ENCODE assay signal across 17 cellular contexts in the genomic region with DNA sequence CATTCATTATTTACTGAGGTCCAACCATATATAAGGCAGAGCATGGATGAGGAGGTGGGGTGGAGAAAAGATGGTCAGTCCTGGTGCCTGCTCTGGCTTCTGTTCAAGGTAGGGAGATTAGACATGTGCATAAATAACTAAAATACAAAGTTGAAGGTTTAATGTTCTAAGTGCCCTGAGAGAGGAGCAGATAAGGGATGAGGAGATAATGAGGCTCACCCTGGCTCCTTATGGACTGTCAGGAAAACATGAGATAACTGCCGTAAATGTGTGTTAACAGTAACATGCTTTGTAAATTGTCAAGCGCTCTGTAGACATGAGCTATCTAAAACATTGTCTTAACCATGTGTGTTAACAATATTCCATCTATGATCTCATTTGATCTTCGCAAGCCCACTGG.
DNase-seq lines count a peak whose midpoint lies in the region; ATAC-seq and TF ChIP-seq lines count a peak whose summit lies in the region.
"Had no signal": no experiment of that assay in that cellular context is flagged by ENCODE, and none has a peak within 500 bp of the region (broad histone marks: within the 10 kb centered on the region; RNA-seq: fewer than 3 reads in every experiment).

No MANE protein-coding gene starts in this region.

- no peaks in the 10 kb centered on the region for H3F3A ChIP-seq in neural cell (ENCODE audit: insufficient read depth, low read length, poor library complexity, severe bottlenecking)

- H3K4me1 ChIP-seq in IMR-90 (ENCODE audit: control insufficient read depth, insufficient read depth, low read length) (peaks cover 11% of the 10 kb centered on the region), psoas muscle (peaks cover 9% of the 10 kb centered on the region)
- no peaks in the 10 kb centered on the region for H3K4me1 ChIP-seq in CD8-positive, alpha-beta T cell (ENCODE audit: insufficient read depth, low read length)

- no peaks in the 10 kb centered on the region for H3K9me3 ChIP-seq in IMR-90 (ENCODE audit: control insufficient read depth, insufficient read depth, low read length)
- H3K9me3 ChIP-seq in neural cell (ENCODE audit: low read length): no peaks in the 10 kb centered on the region
- no peaks in the 10 kb centered on the region for H3K9me3 ChIP-seq in CD8-positive, alpha-beta T cell (ENCODE audit: low read length)
- no peaks in the 10 kb centered on the region for H3K9me3 ChIP-seq in psoas muscle

- no peaks in the 10 kb centered on the region for H4K20me1 ChIP-seq in IMR-90 (ENCODE audit: insufficient read depth, low read length)
- H4K20me1 ChIP-seq in neural cell (ENCODE audit: insufficient read depth): no peaks in the 10 kb centered on the region

- no peaks in the 10 kb centered on the region for H3K79me1 ChIP-seq in IMR-90 (ENCODE audit: low read depth in 1 of 2, low read length in 2 of 2)

- H3K79me2 ChIP-seq in neural cell (replicated peaks; ENCODE audit: insufficient read depth, low read length): no peaks in the 10 kb centered on the region

- H3K18ac ChIP-seq in IMR-90 (ENCODE audit: low read depth, low read length): peak overlapping the region; percentile 28

- no peak overlapping the region for H3K27ac Mint-ChIP-seq in CD8-positive, alpha-beta T cell
- H3K27ac Mint-ChIP-seq in CD14-positive monocyte: no peak overlapping the region
- H3K27ac Mint-ChIP-seq: CD4-positive, CD25-positive, alpha-beta regulatory T cell; CD8-positive, alpha-beta memory T cell had no signal

- ATAC-seq in IMR-90 (ENCODE audit: low read depth) (no peak), psoas muscle (no peak)
- no peak for ATAC-seq in CD8-positive, alpha-beta T cell
- ATAC-seq: GM12878 had no signal

- H2AK5ac ChIP-seq in IMR-90 (ENCODE audit: low read depth, low read length): no peak overlapping the region; the same call in 1 of the 2 replicates

- no peak for TF ChIP-seq EP300 in neural cell (conservative IDR thresholded peaks at IDR 0.05; ENCODE audit: poor library complexity, severe bottlenecking)

- in situ Hi-C loops in IMR-90 (cut with MboI; ENCODE audit: low sequenced_read_pairs): no loop called here

- no peaks in the 10 kb centered on the region for H3K36me3 Mint-ChIP-seq in CD8-positive, alpha-beta T cell
- H3K36me3 Mint-ChIP-seq in CD14-positive monocyte: no peaks in the 10 kb centered on the region
- H3K36me3 Mint-ChIP-seq: CD4-positive, CD25-positive, alpha-beta regulatory T cell; CD8-positive, alpha-beta memory T cell had no signal

- H4K8ac ChIP-seq in IMR-90 (ENCODE audit: low read depth in 2 of 2, low read length in 2 of 2): no peak overlapping the region

- no peaks in the 10 kb centered on the region for H3K27me3 ChIP-seq in IMR-90 (ENCODE audit: control insufficient read depth, insufficient read depth, low read length)
- no peaks in the 10 kb centered on the region for H3K27me3 ChIP-seq in neural cell (ENCODE audit: insufficient read depth, low read depth, low read length)
- H3K27me3 ChIP-seq in CD8-positive, alpha-beta T cell (ENCODE audit: insufficient read depth, low read length): no peaks in the 10 kb centered on the region
- no peaks in the 10 kb centered on the region for H3K27me3 ChIP-seq in psoas muscle (ENCODE audit: insufficient read depth in 3 of 3, low read length in 2 of 3)

- peaks cover 18% of the 10 kb centered on the region for H3K27me3 Mint-ChIP-seq in CD8-positive, alpha-beta T cell (ENCODE audit: low read depth)
- H3K27me3 Mint-ChIP-seq in CD14-positive monocyte (ENCODE audit: low read depth in 3 of 3): peaks cover 0 to 3% (median 2%) of the 10 kb centered on the region in 3 donors

- no peak overlapping the region for H4K5ac ChIP-seq in IMR-90 (ENCODE audit: low read depth, low read length)

- no peak overlapping the region for H3K23ac ChIP-seq in IMR-90 (ENCODE audit: low read depth, low read length)

- H3K14ac ChIP-seq in IMR-90 (replicated peaks; ENCODE audit: low read depth, low read length): peak overlapping the region; percentile 46; the same call in 1 of the 2 replicates

- POLR2A ChIA-PET in IMR-90 (lab: Charles Lee; ENCODE audit: unreplicated experiment): no interaction called here
- POLR2A ChIA-PET in CD8-positive, alpha-beta T cell (lab: Charles Lee): no interaction called here

- H3K9ac ChIP-seq in IMR-90 (ENCODE audit: low read depth, low read length) (no peak overlapping the region), neural cell (ENCODE audit: low read length) (no peak overlapping the region)
- H3K9ac ChIP-seq: GM23248 had no signal

- H3K56ac ChIP-seq in IMR-90 (ENCODE audit: extremely low read depth, insufficient read depth, low read length): no peak overlapping the region

- no peak overlapping the region for H3K4ac ChIP-seq in IMR-90 (ENCODE audit: low read depth, low read length)

- H2AK9ac ChIP-seq in IMR-90 (replicated peaks; ENCODE audit: low read depth, low read length, poor library complexity): no peak overlapping the region

- no peaks in the 10 kb centered on the region for H3K9me2 ChIP-seq in neural cell (ENCODE audit: insufficient read depth, low read length)

- no peaks in the 10 kb centered on the region for H3K4me1 Mint-ChIP-seq in CD8-positive, alpha-beta T cell (ENCODE audit: low read depth)
- H3K4me1 Mint-ChIP-seq in CD14-positive monocyte: no peaks in the 10 kb centered on the region
- H3K4me1 Mint-ChIP-seq: CD4-positive, CD25-positive, alpha-beta regulatory T cell; CD8-positive, alpha-beta memory T cell had no signal

- CTCF ChIA-PET in IMR-90 (lab: Yijun Ruan, JAX): interaction anchor here (1.4 kb wide), 1 partner anchor 21 kb away, joined by 3 read pairs; no protein-coding TSS in a partner anchor
- CTCF ChIA-PET in CD8-positive, alpha-beta T cell (lab: Charles Lee): no interaction called here

- H3K36me3 ChIP-seq in IMR-90 (ENCODE audit: control insufficient read depth, insufficient read depth, low read length): no peaks in the 10 kb centered on the region
- H3K36me3 ChIP-seq in neural cell (ENCODE audit: insufficient read depth, low read length): no peaks in the 10 kb centered on the region
- no peaks in the 10 kb centered on the region for H3K36me3 ChIP-seq in CD8-positive, alpha-beta T cell (ENCODE audit: insufficient read depth, low read length)
- no peaks in the 10 kb centered on the region for H3K36me3 ChIP-seq in psoas muscle (ENCODE audit: insufficient read depth in 1 of 2, low read depth in 1 of 2)

- H2AFZ ChIP-seq in IMR-90 (replicated peaks; ENCODE audit: low read length, poor library complexity) (no peak overlapping the region), neural cell (ENCODE audit: low read depth, low read length) (no peak overlapping the region)
- H2AFZ ChIP-seq: GM23248 had no signal

- H3K4me3 Mint-ChIP-seq in CD8-positive, alpha-beta T cell: no peak overlapping the region
- H3K4me3 Mint-ChIP-seq in CD14-positive monocyte: no peak overlapping the region
- H3K4me3 Mint-ChIP-seq: CD4-positive, CD25-positive, alpha-beta regulatory T cell; CD8-positive, alpha-beta memory T cell had no signal

- WGBS in IMR-90 (ENCODE audit: extremely low coverage in 2 of 2, insufficient read length in 1 of 2), 2 experiments: no CpG with 5 or more reads among the region's 3 CpGs
- 92 to 95% (median 94%) methylated on average over 3 of the region's 3 CpGs for WGBS in psoas muscle, 3 donors

- dilution Hi-C loops in IMR-90 (cut with HindIII; ENCODE audit: low sequenced_read_pairs, unreplicated experiment): no loop called here

- no peak overlapping the region for H3K27ac ChIP-seq in IMR-90 (ENCODE audit: insufficient read depth, low read length)
- H3K27ac ChIP-seq in neural cell (ENCODE audit: low read length): no peak overlapping the region
- no peak overlapping the region for H3K27ac ChIP-seq in CD8-positive, alpha-beta T cell (ENCODE audit: low read depth, low read length)
- H3K27ac ChIP-seq in psoas muscle: no peak overlapping the region
- H3K27ac ChIP-seq: GM23248 had no signal

- intact Hi-C loops in IMR-90 (cut with micrococcal nuclease): no loop called here
- intact Hi-C loops in CD8-positive, alpha-beta T cell (cut with DNase I, micrococcal nuclease): no loop called here
- intact Hi-C loops in psoas muscle (cut with DNase I): no loop called here
- intact Hi-C loops in CD14-positive monocyte (cut with micrococcal nuclease): no loop called here

- BruUV-seq in IMR-90 (replicated peaks; lab: Mats Ljungman, UMichigan): no TSS peak

- H2BK5ac ChIP-seq in IMR-90 (ENCODE audit: low read depth, low read length, poor library complexity, severe bottlenecking): no peak overlapping the region

- H3K4me3 ChIP-seq in IMR-90 (ENCODE audit: insufficient read depth, low read depth, low read length) (no peak overlapping the region), neural cell (ENCODE audit: low read length) (no peak overlapping the region), psoas muscle (no peak overlapping the region)
- H3K4me3 ChIP-seq in CD8-positive, alpha-beta T cell (ENCODE audit: low read depth, low read length): no peak overlapping the region
- H3K4me3 ChIP-seq: GM12878, GM23248 had no signal

- 0 out of 2 replicates have a peak overlapping the region, but pooled peaks have one; percentile 28 for H4K91ac ChIP-seq in IMR-90 (ENCODE audit: insufficient read depth, low read depth, low read length)

- peak overlapping the region; percentile 4; the same call in 1 of the 2 replicates for H2BK20ac ChIP-seq in IMR-90 (ENCODE audit: low read depth, low read length)

- H2BK15ac ChIP-seq in IMR-90 (ENCODE audit: low read depth, low read length): peak overlapping the region; percentile 44; the same call in 1 of the 3 replicates

- no peaks in the 10 kb centered on the region for H3K9me3 Mint-ChIP-seq in CD8-positive, alpha-beta T cell
- peaks cover 0 to 1% (median 0%) of the 10 kb centered on the region in 7 donors for H3K9me3 Mint-ChIP-seq in CD14-positive monocyte

- TF ChIP-seq POLR2A in IMR-90 (IDR thresholded peaks at IDR 0.05; ENCODE audit: low read depth, low read length): no peak

- TF ChIP-seq RAD21 in IMR-90 (IDR thresholded peaks at IDR 0.05; ENCODE audit: low read length) (no peak), neural cell (conservative IDR thresholded peaks at IDR 0.05) (no peak)

- H3K9me1 ChIP-seq in IMR-90 (ENCODE audit: insufficient read depth, low read length): peaks cover 7% of the 10 kb centered on the region

- no peak overlapping the region for H3K4me2 ChIP-seq in IMR-90 (ENCODE audit: low read depth, low read length)
- H3K4me2 ChIP-seq in neural cell (ENCODE audit: low read length): no peak overlapping the region

- TF ChIP-seq CTCF in IMR-90 (conservative IDR thresholded peaks at IDR 0.05; ENCODE audit: low read depth, low read length) (no peak), neural cell (IDR thresholded peaks at IDR 0.05; ENCODE audit: poor library complexity, severe bottlenecking) (no peak), psoas muscle (IDR thresholded peaks at IDR 0.05) (no peak), CD14-positive monocyte (IDR thresholded peaks at IDR 0.05) (no peak)
- no peak for TF ChIP-seq CTCF in CD8-positive, alpha-beta T cell (IDR thresholded peaks at IDR 0.05)

- H2BK120ac ChIP-seq in IMR-90 (ENCODE audit: low read depth, low read length): 0 out of 2 replicates have a peak overlapping the region, but pooled peaks have one; percentile 27

- no peak for DNase-seq in IMR-90
- DNase-seq in SK-N-DZ (ENCODE audit: low spot score): peak; percentile 93
- DNase-seq in CD8-positive, alpha-beta T cell: no peak
- DNase-seq in psoas muscle: no peak
- DNase-seq in CD14-positive monocyte (ENCODE audit: low spot score): no peak
- DNase-seq: C1 segment of cervical spinal cord; CD4-positive, CD25-positive, alpha-beta regulatory T cell; CD8-positive, alpha-beta memory T cell; DMS 273 treated with DMSO at 0.1 percent for 48 hours; DMS79; EL; GDM1; GM23248; H7; HCEC 1CT had no signal
